Comparison of ENCODE assay signal across 1 cellular context in genomic region chr1:155324717-155325595, GRCh38.
A peak's percentile ranks its signal among the peaks of the same experiment; 100 is the strongest.
TF ChIP-seq lines count a peak whose summit lies in the region.

No MANE protein-coding gene starts in this region.

TF ChIP-seq in HepG2, 621 proteins besides CTCF, POLR2A, EP300 and RAD21 (continued from another document and continues in another):
- TF ChIP-seq PBX3 (CRISPR knock-in tag; IDR thresholded peaks at IDR 0.05; ENCODE audit: borderline replicate concordance) = no peak
- TF ChIP-seq ZNF552 (CRISPR knock-in tag; IDR thresholded peaks at IDR 0.05; ENCODE audit: borderline replicate concordance) = no peak
- TF ChIP-seq CBX1 (IDR thresholded peaks at IDR 0.05; ENCODE audit: low read depth) = peak; percentile 4
- TF ChIP-seq HES4 (CRISPR knock-in tag; IDR thresholded peaks at IDR 0.05; ENCODE audit: borderline replicate concordance) = 0 out of 2 replicates have a peak, but pooled peaks have one; percentile 10
- no peak for TF ChIP-seq ISX (CRISPR knock-in tag; conservative IDR thresholded peaks at IDR 0.05)
- 0 out of 2 replicates have a peak, but pooled peaks have one; percentile 9 for TF ChIP-seq ZNF142 (CRISPR knock-in tag; IDR thresholded peaks at IDR 0.05)
- peak; percentile 16 for TF ChIP-seq PTBP1 (IDR thresholded peaks at IDR 0.05; ENCODE audit: low read depth, low read length, poor library complexity, severe bottlenecking)
- TF ChIP-seq ZBTB42 (CRISPR knock-in tag; IDR thresholded peaks at IDR 0.05) = 0 out of 2 replicates have a peak, but pooled peaks have one; percentile 49
- TF ChIP-seq ZNF333 (CRISPR knock-in tag; IDR thresholded peaks at IDR 0.05; ENCODE audit: borderline replicate concordance) = 0 out of 2 replicates have a peak, but pooled peaks have one; percentile 30
- 0 out of 2 replicates have a peak, but pooled peaks have one; percentile 3 for TF ChIP-seq BCL6 (CRISPR knock-in tag; IDR thresholded peaks at IDR 0.05)
- TF ChIP-seq TFDP1 (CRISPR knock-in tag; IDR thresholded peaks at IDR 0.05; ENCODE audit: borderline replicate concordance) = 0 out of 2 replicates have a peak, but pooled peaks have one; percentile 19
- TF ChIP-seq ZHX1 (CRISPR knock-in tag; IDR thresholded peaks at IDR 0.05; ENCODE audit: low read depth) = 0 out of 2 replicates have a peak, but pooled peaks have one; percentile 38
- peak; percentile 37; the same call in 1 of the 2 replicates for TF ChIP-seq KDM5A (IDR thresholded peaks at IDR 0.05; ENCODE audit: borderline replicate concordance, low read length)
- no peak for TF ChIP-seq NFE2L2 (IDR thresholded peaks at IDR 0.05; ENCODE audit: low read length)
- 0 out of 2 replicates have a peak, but pooled peaks have one; percentile 54 for TF ChIP-seq TRAFD1 (CRISPR knock-in tag; IDR thresholded peaks at IDR 0.05; ENCODE audit: borderline replicate concordance)
- TF ChIP-seq ZNF563 (CRISPR knock-in tag; IDR thresholded peaks at IDR 0.05) = peak; percentile 42; the same call in 1 of the 2 replicates
- TF ChIP-seq SPEN (CRISPR knock-in tag; IDR thresholded peaks at IDR 0.05; ENCODE audit: low read depth) = peak; percentile 37
- peak; percentile 55; the same call in 1 of the 2 replicates for TF ChIP-seq THAP11 (CRISPR knock-in tag; IDR thresholded peaks at IDR 0.05)
- 0 out of 2 replicates have a peak, but pooled peaks have one; percentile 29 for TF ChIP-seq SOX5 (CRISPR knock-in tag; IDR thresholded peaks at IDR 0.05; ENCODE audit: borderline replicate concordance)
- TF ChIP-seq ZNF205 (CRISPR knock-in tag; IDR thresholded peaks at IDR 0.05) = 0 out of 2 replicates have a peak, but pooled peaks have one; percentile 10
- 0 out of 2 replicates have a peak, but pooled peaks have one; percentile 56 for TF ChIP-seq BATF2 (CRISPR knock-in tag; IDR thresholded peaks at IDR 0.05)
- TF ChIP-seq GTF2F1 (IDR thresholded peaks at IDR 0.05; ENCODE audit: low read length) = no peak
- no peak for TF ChIP-seq HNF1A (IDR thresholded peaks at IDR 0.05; ENCODE audit: low read depth)
- no peak for TF ChIP-seq HNF1A (CRISPR knock-in tag; IDR thresholded peaks at IDR 0.05; ENCODE audit: borderline replicate concordance)
- TF ChIP-seq UBTF (CRISPR knock-in tag; IDR thresholded peaks at IDR 0.05) = peak; percentile 15; the same call in 1 of the 2 replicates
- TF ChIP-seq SNAI1 (CRISPR knock-in tag; IDR thresholded peaks at IDR 0.05; ENCODE audit: borderline replicate concordance) = 0 out of 2 replicates have a peak, but pooled peaks have one; percentile 53
- peak; percentile 63 for TF ChIP-seq HNF1B (CRISPR knock-in tag; IDR thresholded peaks at IDR 0.05)
- peak; percentile 25; the same call in 1 of the 2 replicates for TF ChIP-seq ZNF772 (CRISPR knock-in tag; IDR thresholded peaks at IDR 0.05)
- TF ChIP-seq FOXK2 (IDR thresholded peaks at IDR 0.05) = no peak
- TF ChIP-seq ZIK1 (CRISPR knock-in tag; IDR thresholded peaks at IDR 0.05; ENCODE audit: borderline replicate concordance, low read depth) = peak; percentile 74; the same call in 1 of the 2 replicates
